7 cellular contexts compared by ENCODE assay signal in the genomic region with DNA sequence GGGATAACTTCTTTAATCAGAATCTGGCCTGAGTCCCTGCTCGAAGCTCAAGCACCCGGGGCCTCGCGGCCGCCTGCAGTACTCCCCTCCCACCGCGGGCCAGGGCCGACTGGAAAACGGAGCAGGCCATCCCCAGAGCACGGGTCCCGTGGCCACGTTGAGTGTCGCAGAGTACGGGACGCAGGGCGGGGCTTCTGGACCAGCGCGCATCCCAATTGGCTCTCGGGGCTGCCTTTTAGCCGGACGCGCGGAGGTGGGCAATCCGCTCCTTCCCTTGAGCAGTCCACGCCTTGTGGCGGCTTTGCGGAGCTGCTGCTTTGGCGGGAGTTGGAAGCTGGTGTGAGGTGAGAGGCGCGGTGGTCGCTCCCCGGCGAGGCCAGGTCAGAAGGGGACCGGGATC.
DNase-seq lines count a peak whose midpoint lies in the region; ATAC-seq and TF ChIP-seq lines count a peak whose summit lies in the region.
"Not testable (repeated sequence)": the region's sequence is repeated elsewhere in the genome, so short reads cannot be mapped to it uniquely, and the experiment has no call there.

No MANE protein-coding gene starts in this region.

- not testable (repeated sequence) for H3K9me2 ChIP-seq in GM23338 (ENCODE audit: insufficient read depth)

- POLR2A ChIA-PET in WTC11 (lab: Charles Lee) = not testable (repeated sequence)

- H3K36me3 ChIP-seq in GM23338 (ENCODE audit: insufficient read depth); heart left ventricle; left lung: not testable (repeated sequence)

- DNase-seq in GM23338 (ENCODE audit: low spot score); WTC11 (ENCODE audit: low spot score); activated naive CD4-positive, alpha-beta T cell treated with anti-CD3 and anti-CD28 coated beads, Interleukin-2, amount 50 U/mL, for 72 hours (ENCODE audit: low spot score in 2 of 2); heart left ventricle; left lung; natural killer cell; stimulated activated naive B cell treated with anti-CD40 and anti-IgM and Interleukin-4, amounts not matched to agents 10 μg/mL and 1 μg/mL and 100 μg/mL, for 72 hours: not testable (repeated sequence)

- H3K9me3 ChIP-seq in heart left ventricle, left lung: not testable (repeated sequence)

- CTCF ChIA-PET in WTC11 (lab: Charles Lee) = not testable (repeated sequence)

- TF ChIP-seq CTCF in GM23338 (conservative IDR thresholded peaks at IDR 0.05; ENCODE audit: low read depth in 2 of 2); WTC11 (IDR thresholded peaks at IDR 0.05); heart left ventricle (IDR thresholded peaks at IDR 0.05); left lung (IDR thresholded peaks at IDR 0.05); natural killer cell (IDR thresholded peaks at IDR 0.05): not testable (repeated sequence)

- H3K9me3 Mint-ChIP-seq in GM23338; WTC11; activated naive CD4-positive, alpha-beta T cell treated with anti-CD3 and anti-CD28 coated beads, Interleukin-2, amount 50 U/mL, for 72 hours; natural killer cell; stimulated activated naive B cell treated with anti-CD40 and anti-IgM and Interleukin-4, amounts not matched to agents 10 μg/mL and 1 μg/mL and 100 μg/mL, for 72 hours: not testable (repeated sequence)

- H4K20me1 ChIP-seq in GM23338 (replicated peaks; ENCODE audit: insufficient read depth) = not testable (repeated sequence)

- H3K27ac Mint-ChIP-seq in GM23338; WTC11; activated naive CD4-positive, alpha-beta T cell treated with anti-CD3 and anti-CD28 coated beads, Interleukin-2, amount 50 U/mL, for 72 hours; natural killer cell; stimulated activated naive B cell treated with anti-CD40 and anti-IgM and Interleukin-4, amounts not matched to agents 10 μg/mL and 1 μg/mL and 100 μg/mL, for 72 hours: not testable (repeated sequence)

- H2AFZ ChIP-seq in GM23338 = not testable (repeated sequence)

- not testable (repeated sequence) for H3K4me1 Mint-ChIP-seq in GM23338; WTC11; natural killer cell; stimulated activated naive B cell treated with anti-CD40 and anti-IgM and Interleukin-4, amounts not matched to agents 10 μg/mL and 1 μg/mL and 100 μg/mL, for 72 hours

- H3K4me3 Mint-ChIP-seq in GM23338; WTC11; natural killer cell; stimulated activated naive B cell treated with anti-CD40 and anti-IgM and Interleukin-4, amounts not matched to agents 10 μg/mL and 1 μg/mL and 100 μg/mL, for 72 hours: not testable (repeated sequence)

- H3K27me3 ChIP-seq in GM23338 (ENCODE audit: insufficient read depth); heart left ventricle; left lung: not testable (repeated sequence)

- not testable (repeated sequence) for H3K79me2 ChIP-seq in GM23338 (replicated peaks; ENCODE audit: insufficient read depth)

- H3K4me2 ChIP-seq in GM23338 = not testable (repeated sequence)

- not testable (repeated sequence) for H3K27me3 Mint-ChIP-seq in GM23338 (ENCODE audit: insufficient read depth, low read depth, poor library complexity); WTC11 (ENCODE audit: low read depth); natural killer cell (ENCODE audit: low read depth in 2 of 2); stimulated activated naive B cell treated with anti-CD40 and anti-IgM and Interleukin-4, amounts not matched to agents 10 μg/mL and 1 μg/mL and 100 μg/mL, for 72 hours

- not testable (repeated sequence) for TF ChIP-seq POLR2A in heart left ventricle (IDR thresholded peaks at IDR 0.05)

- H3K27ac ChIP-seq in GM23338 (ENCODE audit: low read depth); heart left ventricle; left lung: not testable (repeated sequence)

- ATAC-seq in GM23338 (peak; percentile 83), WTC11 (peak; percentile 87), heart left ventricle (peak in 3 of 4 donors; percentile 44 to 83 (median 69)), left lung (peak; percentile 62), natural killer cell (peak in 2 of 3 donors; percentile 48 to 79)
- ATAC-seq in activated naive CD4-positive, alpha-beta T cell treated with anti-CD3 and anti-CD28 coated beads, Interleukin-2, amount 50 U/mL, for 72 hours = peak; percentile 28 to 87
- ATAC-seq in stimulated activated naive B cell treated with anti-CD40 and anti-IgM and Interleukin-4, amounts not matched to agents 10 μg/mL and 1 μg/mL and 100 μg/mL, for 72 hours (replicated peaks) = peak; percentile 41 to 60

- WGBS in heart left ventricle, 4 donors = no CpG with 5 or more reads among the region's 34 CpGs

- not testable (repeated sequence) for H3K4me1 ChIP-seq in GM23338 (ENCODE audit: insufficient read depth); heart left ventricle; left lung

- not testable (repeated sequence) for H3K36me3 Mint-ChIP-seq in GM23338 (ENCODE audit: low read depth); WTC11; activated naive CD4-positive, alpha-beta T cell treated with anti-CD3 and anti-CD28 coated beads, Interleukin-2, amount 50 U/mL, for 72 hours; natural killer cell; stimulated activated naive B cell treated with anti-CD40 and anti-IgM and Interleukin-4, amounts not matched to agents 10 μg/mL and 1 μg/mL and 100 μg/mL, for 72 hours

- intact Hi-C loops in heart left ventricle (cut with DNase I); left lung (cut with DNase I); natural killer cell (cut with micrococcal nuclease): not testable (repeated sequence)

- not testable (repeated sequence) for H3F3A ChIP-seq in GM23338 (replicated peaks; ENCODE audit: low read depth)

- not testable (repeated sequence) for H3K4me3 ChIP-seq in GM23338, heart left ventricle, left lung
